In the genomic region with DNA sequence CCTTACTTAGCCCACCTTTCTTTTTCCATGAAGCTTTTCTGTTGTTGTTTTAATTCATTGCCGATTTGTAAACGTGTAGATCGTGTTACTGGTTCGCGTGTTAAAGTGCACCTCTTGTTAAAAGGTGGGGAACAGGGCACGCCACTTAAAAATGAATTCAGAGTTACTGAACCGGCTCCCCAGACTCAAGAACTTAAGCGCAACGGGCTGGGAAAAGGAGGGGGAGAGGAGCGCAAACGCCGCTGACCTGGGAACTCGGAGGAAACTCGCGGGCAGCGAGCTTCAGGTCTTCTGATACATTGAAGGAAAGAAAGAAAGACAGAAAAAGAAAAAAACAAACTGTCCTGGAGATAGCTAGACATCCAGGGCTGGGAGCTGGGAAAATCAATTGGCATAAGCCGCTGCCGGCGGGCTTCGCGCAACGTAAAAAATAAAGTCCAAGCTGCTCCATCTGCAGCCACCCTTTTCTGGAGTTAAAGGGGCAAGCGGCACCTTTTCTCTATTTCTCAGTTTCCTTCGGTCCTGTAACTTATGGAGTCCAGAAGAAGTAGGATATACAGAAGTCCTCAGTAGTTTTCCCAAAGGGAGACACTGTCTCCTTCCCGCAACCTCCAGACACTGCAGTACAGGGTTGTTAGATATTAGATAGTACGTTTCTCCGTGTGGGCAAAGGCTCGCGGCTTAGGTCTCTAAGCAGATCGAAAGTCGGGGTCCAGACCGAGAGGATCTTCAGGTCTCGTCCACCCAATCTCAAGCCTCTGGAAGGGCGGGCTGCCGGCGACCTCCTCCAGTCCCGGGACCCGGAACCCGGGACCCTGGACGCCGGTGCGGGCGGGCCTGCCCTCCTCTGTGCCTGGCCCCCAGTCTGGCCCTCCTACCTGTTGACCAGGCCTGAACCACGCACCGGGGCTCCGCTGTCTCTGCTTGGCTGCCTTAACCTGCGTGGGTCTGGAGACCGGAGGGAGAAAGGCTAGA, we compare ENCODE assay signal across 1 cellular context.
A peak's percentile ranks its signal among the peaks of the same experiment; 100 is the strongest.
TF ChIP-seq lines count a peak whose summit lies in the region.

No MANE protein-coding gene starts in this region.

TF ChIP-seq in endothelial cell of umbilical vein, 7 proteins besides CTCF, POLR2A, EP300 and RAD21:
- TF ChIP-seq POLR2AphosphoS5 (IDR thresholded peaks at IDR 0.05; ENCODE audit: insufficient read depth, low read depth, low read length) (no peak), EZH2 (IDR thresholded peaks at IDR 0.05; ENCODE audit: borderline replicate concordance, low read depth, low read length, severe bottlenecking) (peak; percentile 77)
